In the genomic region with DNA sequence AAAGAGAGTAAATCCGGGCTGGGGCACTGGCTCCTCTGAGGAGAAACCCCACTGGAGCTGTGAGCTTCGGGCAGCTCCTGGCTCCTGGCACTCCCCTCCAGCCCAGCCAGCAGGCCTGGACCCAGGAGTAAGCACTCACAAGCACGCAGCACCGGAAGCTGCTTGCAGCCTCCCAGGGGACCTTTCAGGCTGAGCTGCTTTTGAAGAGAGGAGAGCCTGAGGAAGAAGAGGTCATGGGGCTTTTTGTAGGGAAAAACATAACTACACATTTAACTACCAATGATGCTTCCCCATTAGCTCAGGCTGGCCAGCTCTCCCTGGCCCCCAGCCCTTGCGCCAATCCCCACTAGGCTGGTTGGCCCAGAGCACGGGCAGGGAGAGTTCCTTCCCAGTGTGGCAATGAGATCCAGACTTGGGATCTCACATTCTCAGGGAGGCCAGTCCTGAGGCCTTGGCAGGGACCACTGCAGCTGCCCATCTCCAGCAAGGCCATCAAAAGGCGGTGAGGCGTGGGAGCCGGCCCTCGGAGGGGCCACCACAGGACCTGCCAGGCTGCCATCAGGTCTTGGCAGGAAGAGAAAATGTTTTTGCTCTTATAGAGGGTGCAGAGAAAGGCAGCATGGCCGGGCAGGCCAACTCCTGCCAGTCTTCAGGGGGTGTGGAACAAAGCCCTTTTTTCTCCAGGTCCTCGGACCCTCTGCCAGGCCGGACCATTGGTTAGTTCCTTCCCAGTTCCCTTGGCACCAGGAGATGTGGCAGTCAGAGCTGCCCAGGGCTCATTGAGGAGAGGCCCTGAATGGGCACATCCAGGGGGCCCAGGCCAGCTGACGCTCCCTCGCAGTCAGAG, we compare ENCODE assay signal across 1 cellular context.
TF ChIP-seq lines count a peak whose summit lies in the region.

No MANE protein-coding gene starts in this region.

TF ChIP-seq in GM12878, 131 proteins besides CTCF, POLR2A, EP300 and RAD21:
- no peak for TF ChIP-seq SMC3 (IDR thresholded peaks at IDR 0.05; ENCODE audit: borderline replicate concordance, low read length)
- peak; percentile 79 for TF ChIP-seq MEF2B (IDR thresholded peaks at IDR 0.05; ENCODE audit: partially characterized antibody, poor library complexity, severe bottlenecking)
- no peak for TF ChIP-seq STAT3 (IDR thresholded peaks at IDR 0.05; ENCODE audit: low read depth, low read length)
- TF ChIP-seq IKZF1 (conservative IDR thresholded peaks at IDR 0.05): peak; percentile 32; the same call in 1 of the 2 replicates
